In the genomic region with DNA sequence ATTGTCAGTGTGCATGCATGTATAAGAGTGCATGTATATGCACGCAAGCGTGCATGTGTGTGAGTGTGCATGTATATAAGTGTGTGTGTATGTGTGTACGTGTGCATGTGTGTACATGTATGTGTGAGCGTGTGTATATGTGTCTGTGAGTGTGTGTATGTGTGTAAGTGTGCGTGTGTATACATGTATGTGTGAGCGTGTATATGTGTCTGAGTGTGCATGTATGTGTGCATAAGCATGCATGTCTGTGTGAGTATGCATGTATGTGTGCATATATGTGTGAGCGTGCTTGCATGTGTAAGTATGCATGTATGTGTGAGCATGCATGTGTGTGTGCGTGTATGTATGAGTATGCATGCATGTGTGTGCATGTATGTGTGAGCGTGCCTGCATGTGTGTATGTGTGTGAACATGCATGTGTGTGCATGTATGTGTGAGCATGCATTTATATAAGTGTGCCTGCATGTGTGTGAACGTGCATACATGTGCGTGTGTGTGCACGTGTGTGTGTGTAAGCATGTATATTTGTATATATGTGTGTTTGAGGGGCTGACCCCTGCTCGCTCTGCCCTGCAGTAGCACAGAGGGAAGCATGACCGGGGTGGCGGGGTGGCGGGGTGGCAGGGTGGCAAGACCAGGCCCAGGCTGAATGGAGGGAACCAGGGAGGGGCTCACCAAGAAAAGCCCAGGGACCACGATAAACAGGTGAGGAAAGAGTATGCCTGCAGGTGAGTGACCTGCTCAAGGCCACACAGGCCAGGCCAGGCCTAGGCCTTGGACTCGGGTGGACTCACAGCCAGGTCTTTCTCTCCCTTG, we compare ENCODE assay signal across 8 cellular contexts. TPM values are rescaled to one million over a fixed set of nuclear protein-coding genes. Genes with fewer than 3 reads are reported as not detected.
DNase-seq lines count a peak whose midpoint lies in the region; ATAC-seq and TF ChIP-seq lines count a peak whose summit lies in the region.

No MANE protein-coding gene starts in this region.

- H3K27ac ChIP-seq in RWPE2 (ENCODE audit: poor library complexity, severe bottlenecking) (peak overlapping the region; percentile 98), esophagus squamous epithelium (peak overlapping the region in 3 of 4 donors; percentile 63 to 86 (median 85))

- no peaks in the 10 kb centered on the region for H3K27me3 ChIP-seq in RWPE2 (ENCODE audit: insufficient read depth, poor library complexity, severe bottlenecking)
- H3K27me3 ChIP-seq in esophagus squamous epithelium, result peaks cover 0 to 36% (median 0%) of the 10 kb centered on the region in 4 donors

- H3K36me3 ChIP-seq in RWPE2 (ENCODE audit: low read depth) (no peaks in the 10 kb centered on the region), esophagus squamous epithelium (no peaks in the 10 kb centered on the region)

- no peaks in the 10 kb centered on the region for H3K9me3 ChIP-seq in RWPE2 (ENCODE audit: severe bottlenecking)
- H3K9me3 ChIP-seq in esophagus squamous epithelium, result no peaks in the 10 kb centered on the region

- TF ChIP-seq POLR2A in esophagus squamous epithelium (IDR thresholded peaks at IDR 0.05), result no peak

- H3K4me3 ChIP-seq in RWPE2 (ENCODE audit: severe bottlenecking), result no peak overlapping the region
- H3K4me3 ChIP-seq in esophagus squamous epithelium, result no peak overlapping the region

- peaks cover 7% of the 10 kb centered on the region for H3K36me3 Mint-ChIP-seq in activated naive CD4-positive, alpha-beta T cell treated with anti-CD3 and anti-CD28 coated beads for 36 hours (ENCODE audit: low read depth)
- peaks cover 12 to 39% of the 10 kb centered on the region in 2 donors for H3K36me3 Mint-ChIP-seq in activated naive CD4-positive, alpha-beta T cell treated with anti-CD3 and anti-CD28 coated beads, Interleukin-2, amount 50 U/mL, for 72 hours

- H3K4me1 ChIP-seq in RWPE2 (ENCODE audit: insufficient read depth, poor library complexity, severe bottlenecking), result peaks cover 44% of the 10 kb centered on the region
- peaks cover 27 to 63% (median 28%) of the 10 kb centered on the region in 3 donors for H3K4me1 ChIP-seq in esophagus squamous epithelium

- H3K4me3 Mint-ChIP-seq in activated naive CD4-positive, alpha-beta T cell treated with anti-CD3 and anti-CD28 coated beads for 36 hours, result peak overlapping the region; percentile 70
- peak overlapping the region; percentile 82 to 84 for H3K4me3 Mint-ChIP-seq in stimulated activated naive CD8-positive, alpha-beta T cell treated with anti-CD3 and anti-CD28 coated beads, Interleukin-15, amount 100 ng/mL, for 72 hours

- intact Hi-C loops in activated naive CD4-positive, alpha-beta T cell treated with anti-CD3 and anti-CD28 coated beads for 36 hours (cut with micrococcal nuclease), result no loop called here
- intact Hi-C loops in esophagus squamous epithelium (cut with DNase I), result no loop called here

- CTCF ChIA-PET in activated naive CD4-positive, alpha-beta T cell treated with anti-CD3 and anti-CD28 coated beads for 36 hours (lab: Charles Lee), result interaction anchor here (0.9 to 1.1 kb wide), 2 partner anchors 26 to 182 kb away, joined by 3 read pairs; partner anchors contain the start of gene CYTH4

- TF ChIP-seq CTCF in RWPE2 (IDR thresholded peaks at IDR 0.05; ENCODE audit: poor library complexity, severe bottlenecking) (no peak), esophagus squamous epithelium (IDR thresholded peaks at IDR 0.05) (no peak)

- no peaks in the 10 kb centered on the region for H3K9me3 Mint-ChIP-seq in activated naive CD4-positive, alpha-beta T cell treated with anti-CD3 and anti-CD28 coated beads for 36 hours
- H3K9me3 Mint-ChIP-seq in activated naive CD4-positive, alpha-beta T cell treated with anti-CD3 and anti-CD28 coated beads, Interleukin-2, amount 50 U/mL, for 72 hours, result no peaks in the 10 kb centered on the region
- H3K9me3 Mint-ChIP-seq in stimulated activated naive CD8-positive, alpha-beta T cell treated with anti-CD3 and anti-CD28 coated beads, Interleukin-15, amount 100 ng/mL, for 72 hours, result no peaks in the 10 kb centered on the region

- ATAC-seq in activated naive CD4-positive, alpha-beta T cell treated with anti-CD3 and anti-CD28 coated beads, Interleukin-2, amount 50 U/mL, for 72 hours, result no peak
- ATAC-seq in RWPE2 (ENCODE audit: low read depth), result no peak
- ATAC-seq in stimulated activated naive CD8-positive, alpha-beta T cell treated with anti-CD3 and anti-CD28 coated beads, Interleukin-15, amount 100 ng/mL, for 72 hours, result no peak
- ATAC-seq in GM18861 (IDR thresholded peaks at IDR 0.05; ENCODE audit: unreplicated experiment), result no peak

- H3K27me3 Mint-ChIP-seq in activated naive CD4-positive, alpha-beta T cell treated with anti-CD3 and anti-CD28 coated beads for 36 hours (ENCODE audit: low read depth), result no peaks in the 10 kb centered on the region
- H3K27me3 Mint-ChIP-seq in stimulated activated naive CD8-positive, alpha-beta T cell treated with anti-CD3 and anti-CD28 coated beads, Interleukin-15, amount 100 ng/mL, for 72 hours, result no peaks in the 10 kb centered on the region

- H3K4me1 Mint-ChIP-seq in activated naive CD4-positive, alpha-beta T cell treated with anti-CD3 and anti-CD28 coated beads for 36 hours (ENCODE audit: low read depth), result peaks cover 66% of the 10 kb centered on the region
- H3K4me1 Mint-ChIP-seq in stimulated activated naive CD8-positive, alpha-beta T cell treated with anti-CD3 and anti-CD28 coated beads, Interleukin-15, amount 100 ng/mL, for 72 hours, result peaks cover 100% of the 10 kb centered on the region

- 76 to 88% methylated on average over 14 to 18 of the region's 18 CpGs for WGBS in esophagus squamous epithelium, 2 donors

- no peak for DNase-seq in activated naive CD4-positive, alpha-beta T cell treated with anti-CD3 and anti-CD28 coated beads for 36 hours
- DNase-seq in activated naive CD4-positive, alpha-beta T cell treated with anti-CD3 and anti-CD28 coated beads, Interleukin-2, amount 50 U/mL, for 72 hours (ENCODE audit: low spot score in 2 of 2), result no peak
- DNase-seq in RWPE2 (ENCODE audit: low spot score) (no peak), esophagus squamous epithelium (lab: John Stamatoyannopoulos, UW) (no peak), COR-L47 (lab: John Stamatoyannopoulos, UW) (no peak), ureter (ENCODE audit: low spot score) (no peak)
- no peak for DNase-seq in stimulated activated naive CD8-positive, alpha-beta T cell treated with anti-CD3 and anti-CD28 coated beads, Interleukin-15, amount 100 ng/mL, for 72 hours

- H3K27ac Mint-ChIP-seq in activated naive CD4-positive, alpha-beta T cell treated with anti-CD3 and anti-CD28 coated beads for 36 hours, result peak overlapping the region; percentile 100
- peak overlapping the region in 1 of 2 donors; percentile 98 for H3K27ac Mint-ChIP-seq in activated naive CD4-positive, alpha-beta T cell treated with anti-CD3 and anti-CD28 coated beads, Interleukin-2, amount 50 U/mL, for 72 hours
- H3K27ac Mint-ChIP-seq in stimulated activated naive CD8-positive, alpha-beta T cell treated with anti-CD3 and anti-CD28 coated beads, Interleukin-15, amount 100 ng/mL, for 72 hours, result peak overlapping the region in 1 of 2 donors; percentile 100

RNA-seq across cellular contexts. Expression of gene CYTH4, which starts 26.3 kb away (rescaled TPM):
- 10 to 100 TPM; 30.5 to 34.0 TPM for total RNA-seq in activated naive CD4-positive, alpha-beta T cell treated with anti-CD3 and anti-CD28 coated beads for 36 hours
- total RNA-seq in activated naive CD4-positive, alpha-beta T cell treated with anti-CD3 and anti-CD28 coated beads, Interleukin-2, amount 50 U/mL, for 72 hours, result 10 to 100 TPM; 60.7 to 69.7 TPM
- total RNA-seq in esophagus squamous epithelium (10 to 100 TPM in 1 of 4 donors, 1 to 10 TPM in 3; 1.9 to 10.3 (median 3.4) TPM), ureter (16.3 TPM)
